ENCODE assay signal across 30 cellular contexts in genomic region chr3:136720091-136720490, GRCh38.
"Had no signal": no experiment of that assay in that cellular context is flagged by ENCODE, and none has a peak within 500 bp of the region (broad histone marks: within the 10 kb centered on the region; RNA-seq: fewer than 3 reads in every experiment).

No MANE protein-coding gene starts in this region.

- H3K27me3 Mint-ChIP-seq: activated CD4-positive, alpha-beta T cell treated with anti-CD3 and anti-CD28 coated beads, Interleukin-2, amount 10 ng/mL, durations not matched to agents 24 days and 14 days; activated CD8-positive, alpha-beta T cell treated with anti-CD3 and anti-CD28 coated beads for 36 hours; activated naive CD4-positive, alpha-beta T cell treated with anti-CD3 and anti-CD28 coated beads, Interleukin-2, amount 50 U/mL, for 24 hours; activated naive CD8-positive, alpha-beta T cell treated with anti-CD3 and anti-CD28 coated beads, Interleukin-2, amount 10 ng/mL, durations not matched to agents 7 days and 5 days; activated T-helper 17 cell treated with anti-CD3 and anti-CD28 coated beads, Interleukin-2, amount 50 U/mL, for 72 hours had no signal

- H3K4me1 Mint-ChIP-seq: activated naive CD8-positive, alpha-beta T cell treated with anti-CD3 and anti-CD28 coated beads, Interleukin-2, amount 10 ng/mL, durations not matched to agents 7 days and 5 days had no signal

- H3K9me3 ChIP-seq: ascending aorta, Peyer's patch, SJSA1 had no signal

- H3K27ac ChIP-seq: ascending aorta, cardiac muscle cell, KMS-11, Peyer's patch, SJSA1 had no signal

- H3K4me3 ChIP-seq: ascending aorta, cardiac muscle cell, Peyer's patch, SJSA1 had no signal

- DNase-seq: activated CD4-positive, alpha-beta T cell treated with anti-CD3 and anti-CD28 coated beads, Interleukin-2, amount 10 ng/mL, durations not matched to agents 24 days and 14 days; activated CD4-positive, alpha-beta T cell treated with anti-CD3 and anti-CD28 coated beads, Interleukin-2, amount 50 U/mL, for 4 hours; activated CD8-positive, alpha-beta T cell treated with anti-CD3 and anti-CD28 coated beads for 36 hours; activated effector memory CD4-positive, alpha-beta T cell treated with anti-CD3 and anti-CD28 coated beads, Interleukin-2, amount 50 U/mL, for 16 hours; activated naive CD4-positive, alpha-beta T cell; activated naive CD8-positive, alpha-beta T cell treated with anti-CD3 and anti-CD28 coated beads, Interleukin-2, amount 10 ng/mL, durations not matched to agents 7 days and 5 days; activated T-cell treated with anti-CD3 and anti-CD28 coated beads, Interleukin-2, amount 50 U/mL, for 1 hour; activated T-cell treated with anti-CD3 and anti-CD28 coated beads, Interleukin-2, amount 50 U/mL, for 72 hours; amygdala; NCI-H1048; NCI-H1105 treated with DMSO at 0.1 percent for 48 hours; NCI-H1436; NCI-H1694; NCI-H2029; NCI-H345; NCI-H510A; NCI-H526; NCI-H748 treated with DMSO at 0.1 percent for 48 hours; NK-92 treated with Interleukin-12 subunit alpha and Interleukin-12 subunit beta, amount 100 ng/mL, for 24 hours; PC-3; Peyer's patch; RPMI8226; SHP77 treated with DMSO at 0.1 percent for 48 hours; T1000 had no signal

- H3K36me3 ChIP-seq: ascending aorta, cardiac muscle cell, Peyer's patch, SJSA1 had no signal

- H3K4me1 ChIP-seq: SJSA1 had no signal

- H3K27ac Mint-ChIP-seq: activated CD4-positive, alpha-beta T cell treated with anti-CD3 and anti-CD28 coated beads, Interleukin-2, amount 10 ng/mL, durations not matched to agents 24 days and 14 days; activated CD8-positive, alpha-beta T cell treated with anti-CD3 and anti-CD28 coated beads for 36 hours; activated naive CD4-positive, alpha-beta T cell treated with anti-CD3 and anti-CD28 coated beads, Interleukin-2, amount 50 U/mL, for 24 hours; activated naive CD8-positive, alpha-beta T cell treated with anti-CD3 and anti-CD28 coated beads, Interleukin-2, amount 10 ng/mL, durations not matched to agents 7 days and 5 days; activated T-helper 17 cell treated with anti-CD3 and anti-CD28 coated beads, Interleukin-2, amount 50 U/mL, for 72 hours had no signal

- H3K4me3 Mint-ChIP-seq: activated CD4-positive, alpha-beta T cell treated with anti-CD3 and anti-CD28 coated beads, Interleukin-2, amount 10 ng/mL, durations not matched to agents 24 days and 14 days; activated CD8-positive, alpha-beta T cell treated with anti-CD3 and anti-CD28 coated beads for 36 hours; activated naive CD4-positive, alpha-beta T cell treated with anti-CD3 and anti-CD28 coated beads, Interleukin-2, amount 50 U/mL, for 24 hours; activated naive CD8-positive, alpha-beta T cell treated with anti-CD3 and anti-CD28 coated beads, Interleukin-2, amount 10 ng/mL, durations not matched to agents 7 days and 5 days; activated T-cell treated with anti-CD3 and anti-CD28 coated beads, Interleukin-2, amount 50 U/mL, for 72 hours; activated T-helper 17 cell treated with anti-CD3 and anti-CD28 coated beads, Interleukin-2, amount 50 U/mL, for 72 hours had no signal

- H3K9me3 Mint-ChIP-seq: activated CD4-positive, alpha-beta T cell treated with anti-CD3 and anti-CD28 coated beads, Interleukin-2, amount 10 ng/mL, durations not matched to agents 24 days and 14 days; activated CD8-positive, alpha-beta T cell treated with anti-CD3 and anti-CD28 coated beads for 36 hours; activated naive CD4-positive, alpha-beta T cell treated with anti-CD3 and anti-CD28 coated beads, Interleukin-2, amount 50 U/mL, for 24 hours; activated T-helper 17 cell treated with anti-CD3 and anti-CD28 coated beads, Interleukin-2, amount 50 U/mL, for 72 hours had no signal

- ATAC-seq: activated CD8-positive, alpha-beta T cell treated with anti-CD3 and anti-CD28 coated beads for 36 hours; activated T-cell treated with anti-CD3 and anti-CD28 coated beads, Interleukin-2, amount 50 U/mL, for 72 hours; activated T-helper 17 cell treated with anti-CD3 and anti-CD28 coated beads, Interleukin-2, amount 50 U/mL, for 72 hours; PC-3 had no signal
